Comparison of ENCODE assay signal across 1 cellular context in the genomic region with DNA sequence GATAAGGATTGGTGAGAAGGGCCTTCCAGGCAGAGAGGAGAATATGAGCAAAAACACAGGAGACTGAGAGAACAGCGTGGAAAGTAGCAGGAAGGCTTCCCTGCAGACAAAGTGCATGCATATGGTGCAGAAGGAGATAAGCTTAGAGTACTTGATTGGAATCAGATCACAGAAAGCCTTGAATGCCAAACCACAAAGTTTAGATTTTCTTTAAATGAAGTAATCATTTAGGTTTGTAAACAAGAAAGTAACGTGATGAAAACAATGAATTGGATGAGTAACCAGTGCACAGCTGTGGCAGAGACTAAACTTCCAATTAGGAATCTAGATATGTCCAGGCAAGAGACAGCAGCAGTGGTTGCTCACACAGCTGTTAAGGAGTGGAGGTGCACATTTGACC.
A peak's percentile ranks its signal among the peaks of the same experiment; 100 is the strongest.
TF ChIP-seq lines count a peak whose summit lies in the region.

No MANE protein-coding gene starts in this region.

TF ChIP-seq in IMR-90, 13 proteins besides CTCF, POLR2A, EP300 and RAD21:
- TF ChIP-seq RCOR1 (IDR thresholded peaks at IDR 0.05; ENCODE audit: insufficient replicate concordance, low read length) (peak; percentile 80), CEBPB (IDR thresholded peaks at IDR 0.05; ENCODE audit: low read depth, low read length) (peak; percentile 15; the same call in 1 of the 2 replicates), RFX5 (IDR thresholded peaks at IDR 0.05; ENCODE audit: low read depth, low read length) (no peak), BHLHE40 (IDR thresholded peaks at IDR 0.05; ENCODE audit: low read depth, low read length) (peak; percentile 97), NFE2L2 (IDR thresholded peaks at IDR 0.05; ENCODE audit: low read depth, low read length) (no peak), FOS (IDR thresholded peaks at IDR 0.05; ENCODE audit: low read depth, low read length) (peak; percentile 84; the same call in 1 of the 2 replicates)
- TF ChIP-seq, protein P1, sequence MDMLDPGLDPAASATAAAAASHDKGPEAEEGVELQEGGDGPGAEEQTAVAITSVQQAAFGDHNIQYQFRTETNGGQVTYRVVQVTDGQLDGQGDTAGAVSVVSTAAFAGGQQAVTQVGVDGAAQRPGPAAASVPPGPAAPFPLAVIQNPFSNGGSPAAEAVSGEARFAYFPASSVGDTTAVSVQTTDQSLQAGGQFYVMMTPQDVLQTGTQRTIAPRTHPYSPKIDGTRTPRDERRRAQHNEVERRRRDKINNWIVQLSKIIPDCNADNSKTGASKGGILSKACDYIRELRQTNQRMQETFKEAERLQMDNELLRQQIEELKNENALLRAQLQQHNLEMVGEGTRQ (IDR thresholded peaks at IDR 0.05; ENCODE audit: low read depth, low read length): peak; percentile 60; the same call in 1 of the 2 replicates
TF ChIP-seq in IMR-90: peak in this region for 5.
